ENCODE assay signal across 28 cellular contexts in the genomic region with DNA sequence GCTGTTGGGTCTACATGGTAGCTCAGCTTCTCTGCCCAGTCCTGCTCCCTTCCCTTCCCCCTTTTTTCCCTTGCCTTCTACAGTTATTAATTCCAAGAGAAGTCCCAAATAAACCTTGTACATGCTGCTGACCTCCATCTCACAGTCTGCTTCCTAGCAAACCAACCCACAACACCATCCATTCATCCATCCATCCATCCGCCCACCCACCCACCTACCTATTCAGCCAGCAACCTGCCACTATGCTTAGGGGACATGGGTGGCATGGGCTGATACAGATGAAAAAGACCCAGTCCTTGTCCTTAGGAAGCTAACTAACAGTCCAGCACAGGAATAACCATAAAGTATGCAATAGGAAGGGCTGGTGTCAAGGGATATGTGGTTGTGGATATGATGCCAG. TPM values are rescaled to one million over a fixed set of nuclear protein-coding genes. Genes with fewer than 3 reads are reported as not detected.
"Had no signal": no experiment of that assay in that cellular context is flagged by ENCODE, and none has a peak within 500 bp of the region (broad histone marks: within the 10 kb centered on the region; RNA-seq: fewer than 3 reads in every experiment).

No MANE protein-coding gene starts in this region.

- H3K4me3 ChIP-seq: body of pancreas, cardiac muscle cell, colonic mucosa, dorsolateral prefrontal cortex, gastrocnemius medialis, heart left ventricle had no signal

- H3K4me1 ChIP-seq: colonic mucosa, foreskin keratinocyte had no signal

- DNase-seq: activated CD4-positive, alpha-beta memory T cell treated with anti-CD3 and anti-CD28 coated beads, Interleukin-2, amount 10 ng/mL, durations not matched to agents 7 days and 5 days; activated CD4-positive, alpha-beta T cell treated with anti-CD3 and anti-CD28 coated beads for 1 hour; activated CD4-positive, alpha-beta T cell treated with anti-CD3 and anti-CD28 coated beads for 4 hours; activated CD4-positive, alpha-beta T cell treated with anti-CD3 and anti-CD28 coated beads, Interleukin-2, amount 10 ng/mL, durations not matched to agents 7 days and 5 days; activated CD4-positive, alpha-beta T cell treated with anti-CD3 and anti-CD28 coated beads, Interleukin-2, amount 50 U/mL, for 4 hours; activated CD8-positive, alpha-beta memory T cell treated with anti-CD3 and anti-CD28 coated beads, Interleukin-2, amount 50 U/mL, for 48 hours; activated effector memory CD4-positive, alpha-beta T cell treated with Interleukin-2 at 50 U/mL for 16 hours; activated gamma-delta T cell treated with Interleukin-2 at 50 U/mL for 16 hours; activated naive CD4-positive, alpha-beta T cell treated with anti-CD3 and anti-CD28 coated beads, Interleukin-2, amount 50 U/mL, for 16 hours; activated naive CD4-positive, alpha-beta T cell treated with Interleukin-2 at 50 U/mL for 16 hours; activated T-cell treated with anti-CD3 and anti-CD28 coated beads for 4 hours; activated T-cell treated with anti-CD3 and anti-CD28 coated beads, Interleukin-2, amount 50 U/mL, for 4 hours; amniotic stem cell; anterior cingulate cortex; body of pancreas; central memory CD4-positive, alpha-beta T cell; cerebellar nuclear complex; colonic mucosa; dorsolateral prefrontal cortex; effector memory CD4-positive, alpha-beta T cell; foreskin keratinocyte; gastrocnemius medialis; glutamatergic neuron; heart left ventricle; T-helper 2 cell had no signal

- H3K9me3 ChIP-seq: body of pancreas, colonic mucosa, gastrocnemius medialis, heart left ventricle had no signal

- H3K36me3 ChIP-seq: cardiac muscle cell, colonic mucosa, gastrocnemius medialis, heart left ventricle had no signal

- H3K27me3 ChIP-seq: body of pancreas, dorsolateral prefrontal cortex had no signal

- H3K27ac ChIP-seq: body of pancreas, cardiac muscle cell, colonic mucosa, dorsolateral prefrontal cortex, foreskin keratinocyte, gastrocnemius medialis, heart left ventricle had no signal

RNA-seq across cellular contexts. Expression of a gene that starts 5.7 kb away (rescaled TPM):
- total RNA-seq: activated CD4-positive, alpha-beta T cell treated with anti-CD3 and anti-CD28 coated beads, Interleukin-2, amount 10 ng/mL, durations not matched to agents 7 days and 5 days; activated T-helper 17 cell treated with anti-CD3 and anti-CD28 coated beads, Interleukin-2, amount 50 U/mL, for 72 hours; cardiac muscle cell; epithelial cell of proximal tubule had no signal
- polyA plus RNA-seq: cardiac muscle cell had no signal
